ENCODE assay signal across 15 cellular contexts in genomic region chr15:68614621-68615035, GRCh38. TPM values are rescaled to one million over a fixed set of nuclear protein-coding genes. Genes with fewer than 3 reads are reported as not detected.
DNase-seq lines count a peak whose midpoint lies in the region; ATAC-seq and TF ChIP-seq lines count a peak whose summit lies in the region.
"Had no signal": no experiment of that assay in that cellular context is flagged by ENCODE, and none has a peak within 500 bp of the region (broad histone marks: within the 10 kb centered on the region; RNA-seq: fewer than 3 reads in every experiment).

No MANE protein-coding gene starts in this region.

- H3K4me2 ChIP-seq in BLaER1 (peak overlapping the region; percentile 86), mammary epithelial cell (ENCODE audit: insufficient read depth, low read depth, low read length) (no peak overlapping the region)

- H3K4me1 ChIP-seq in BLaER1 (peaks cover 74% of the 10 kb centered on the region), mammary epithelial cell (ENCODE audit: insufficient read depth, low read length) (peaks cover 4% of the 10 kb centered on the region), right cardiac atrium (ENCODE audit: control insufficient read depth, insufficient read depth, low read length) (peaks cover 14% of the 10 kb centered on the region), ovary (ENCODE audit: insufficient read depth) (peaks cover 32% of the 10 kb centered on the region)

- TF ChIP-seq EP300 in ovary (IDR thresholded peaks at IDR 0.05), result no peak

- H3K36me3 ChIP-seq in BLaER1 (no peaks in the 10 kb centered on the region), mammary epithelial cell (ENCODE audit: insufficient read depth, low read length) (no peaks in the 10 kb centered on the region), ovary (no peaks in the 10 kb centered on the region)
- H3K36me3 ChIP-seq: upper lobe of left lung had no signal

- BruUV-seq in mammary epithelial cell (replicated peaks; lab: Mats Ljungman, UMichigan), result no TSS peak

- H2AFZ ChIP-seq in mammary epithelial cell (ENCODE audit: low read depth, low read length), result peak overlapping the region; percentile 60

- DNase-seq in mammary epithelial cell, result no peak
- peak; percentile 58 to 83 (median 82) for DNase-seq in right cardiac atrium
- DNase-seq in ovary, result peak; percentile 50 to 70 (median 64)
- no peak for DNase-seq in SHP77 treated with DMSO at 0.1 percent for 48 hours (lab: John Stamatoyannopoulos, UW)
- no peak for DNase-seq in stimulated activated CD4-positive, alpha-beta T cell treated with anti-CD3 and anti-CD28 coated beads, Interleukin-2, amount 100 ng/mL, for 24 hours
- DNase-seq: activated CD4-positive, alpha-beta T cell treated with anti-CD3 and anti-CD28 coated beads for 1 hour; AML-193; erythroblast; NCI-H187; stimulated activated CD4-positive, alpha-beta T cell treated with anti-CD3 and anti-CD28 coated beads, Interleukin-4, amount 100 ng/mL, for 1 hour had no signal

- no peaks in the 10 kb centered on the region for H3K9me3 ChIP-seq in BLaER1
- no peaks in the 10 kb centered on the region for H3K9me3 ChIP-seq in mammary epithelial cell (replicated peaks; ENCODE audit: insufficient read depth, low read length)
- no peaks in the 10 kb centered on the region for H3K9me3 ChIP-seq in right cardiac atrium (ENCODE audit: control insufficient read depth, low read length)
- H3K9me3 ChIP-seq in ovary, result no peaks in the 10 kb centered on the region
- H3K9me3 ChIP-seq: upper lobe of left lung had no signal

- in situ Hi-C loops in mammary epithelial cell (cut with MboI; ENCODE audit: low sequenced_read_pairs in 2 of 2), result no loop called here

- H4K20me1 ChIP-seq in BLaER1 (no peaks in the 10 kb centered on the region), mammary epithelial cell (ENCODE audit: insufficient read depth, low read length) (no peaks in the 10 kb centered on the region)

- H3K4me3 ChIP-seq in BLaER1, result no peak overlapping the region
- no peak overlapping the region for H3K4me3 ChIP-seq in mammary epithelial cell (replicated peaks in 1 of 3; ENCODE audit: insufficient read depth in 1 of 3, low read depth in 2 of 3, low read length in 3 of 3)
- H3K4me3 ChIP-seq in right cardiac atrium (ENCODE audit: low read length), result no peak overlapping the region
- no peak overlapping the region for H3K4me3 ChIP-seq in ovary
- H3K4me3 ChIP-seq: upper lobe of left lung had no signal

- intact Hi-C loops in mammary epithelial cell (cut with micrococcal nuclease), result no loop called here
- intact Hi-C loops in right cardiac atrium (cut with DNase I), result no loop called here
- intact Hi-C loops in ovary (cut with DNase I), result no loop called here

- dilution Hi-C loops in mammary epithelial cell (cut with HindIII; ENCODE audit: low sequenced_read_pairs), result no loop called here

- H3K79me2 ChIP-seq in mammary epithelial cell (ENCODE audit: insufficient read depth, low read length), result no peaks in the 10 kb centered on the region

- TF ChIP-seq POLR2A in ovary (IDR thresholded peaks at IDR 0.05), result no peak

- 32% methylated on average over 12 of the region's 12 CpGs for WGBS in mammary epithelial cell (ENCODE audit: low coverage, missing lambda C conversion rate)
- 42% methylated on average over 12 of the region's 12 CpGs for WGBS in right cardiac atrium
- WGBS in ovary, 3 donors, result 24 to 29% (median 25%) methylated on average over 9 to 12 of the region's 12 CpGs

- H3K9ac ChIP-seq in BLaER1 (peak overlapping the region; percentile 66; the same call in 1 of the 2 replicates), mammary epithelial cell (ENCODE audit: insufficient read depth, low read length) (no peak overlapping the region)

- H3K27ac ChIP-seq in BLaER1, result peak overlapping the region; percentile 78
- H3K27ac ChIP-seq in mammary epithelial cell (ENCODE audit: insufficient read depth, low read depth, low read length), result no peak overlapping the region
- H3K27ac ChIP-seq in right cardiac atrium (ENCODE audit: low read length), result peak overlapping the region; percentile 62
- H3K27ac ChIP-seq in ovary, result peak overlapping the region; percentile 55 to 67

- H3K27me3 ChIP-seq in BLaER1, result no peaks in the 10 kb centered on the region
- H3K27me3 ChIP-seq in mammary epithelial cell (ENCODE audit: insufficient read depth, low read length), result no peaks in the 10 kb centered on the region
- H3K27me3 ChIP-seq in right cardiac atrium (ENCODE audit: control insufficient read depth, insufficient read depth), result no peaks in the 10 kb centered on the region
- H3K27me3 ChIP-seq in ovary, result no peaks in the 10 kb centered on the region
- H3K27me3 ChIP-seq: upper lobe of left lung had no signal

- CTCF ChIA-PET in mammary epithelial cell (lab: Charles Lee; ENCODE audit: low non-redundant PET), result no interaction called here

- ATAC-seq in right cardiac atrium (peak; percentile 29 to 49), HG03442 (IDR thresholded peaks at IDR 0.05; ENCODE audit: unreplicated experiment) (no peak), HG03520 (IDR thresholded peaks at IDR 0.05; ENCODE audit: unreplicated experiment) (no peak)
- ATAC-seq: activated naive CD4-positive, alpha-beta T cell treated with anti-CD3 and anti-CD28 coated beads, Interleukin-2, amount 50 U/mL, for 72 hours had no signal

- no peak for TF ChIP-seq CTCF in mammary epithelial cell (conservative IDR thresholded peaks at IDR 0.05 in 1 of 2, IDR thresholded peaks at IDR 0.05 in 1 of 2; ENCODE audit: extremely low read depth in 1 of 2, insufficient read depth in 1 of 2, low read depth in 1 of 2, low read length in 2 of 2)
- TF ChIP-seq CTCF in ovary (IDR thresholded peaks at IDR 0.05), result no peak

RNA-seq across cellular contexts. Expression of gene CORO2B, which starts 35.8 kb away (rescaled TPM):
- total RNA-seq in mammary epithelial cell (1 to 10 TPM; 3.2 to 4.3 TPM), right cardiac atrium (10 to 100 TPM in 3 of 4 donors, 1 to 10 TPM in 1; 5.8 to 13.7 (median 11.3) TPM), ovary (10 to 100 TPM in 6 of 7 donors, 1 to 10 TPM in 1; 7.5 to 61.0 (median 22.8) TPM)
- polyA plus RNA-seq in mammary epithelial cell (2.6 TPM), right cardiac atrium (6.9 TPM), ovary (10 to 100 TPM; 11.3 to 12.4 TPM)
- 2.7 TPM for polyA minus RNA-seq in mammary epithelial cell

Comparison
In these comparisons a context has a peak if more than half of its experiments do, and no peak if none do; other contexts are left out.
1. DNase-seq: peak in right cardiac atrium (3 of 3) and ovary (5 of 5); none in mammary epithelial cell (single experiment), SHP77 treated with DMSO at 0.1 percent for 48 hours (single experiment) and stimulated activated CD4-positive, alpha-beta T cell treated with anti-CD3 and anti-CD28 coated beads, Interleukin-2, amount 100 ng/mL, for 24 hours (0 of 2).
2. ATAC-seq: peak in right cardiac atrium (2 of 2); none in HG03442 (single experiment) and HG03520 (single experiment).